Comparison of ENCODE assay signal across 29 cellular contexts in genomic region chr4:174912919-174913543, GRCh38. TPM values are rescaled to one million over a fixed set of nuclear protein-coding genes. Genes with fewer than 3 reads are reported as not detected.
"Had no signal": no experiment of that assay in that cellular context is flagged by ENCODE, and none has a peak within 500 bp of the region (broad histone marks: within the 10 kb centered on the region; RNA-seq: fewer than 3 reads in every experiment).

No MANE protein-coding gene starts in this region.

- H3K4me1 ChIP-seq: Peyer's patch, SJCRH30 had no signal

- H3K27me3 ChIP-seq: Peyer's patch, SJCRH30 had no signal

- DNase-seq: KBM-7, NCI-H1092, NCI-H1105 treated with DMSO at 0.1 percent for 48 hours, NCI-H1417 treated with DMSO at 0.1 percent for 48 hours, NCI-H146, NCI-H1694 treated with DMSO at 0.1 percent for 48 hours, NCI-H1930, NCI-H2081, NCI-H2107, NCI-H2171, NCI-H226, NCI-H446, NCI-H510A, NCI-H524 treated with DMSO at 0.1 percent for 48 hours, NCI-H69, NCI-H774, OCI-M1, PC-9, Peyer's patch, SHP77 treated with DMSO at 0.1 percent for 48 hours, SJCRH30, T-cell had no signal

- H3K27ac Mint-ChIP-seq: T-cell; T-helper 1 cell treated with Interleukin-12 subunit alpha and Interleukin-12 subunit beta and Interleukin-4 antibody, amounts not matched to agents 30 μg/mL and 1 μg/mL, for 36 hours had no signal

- H3K27me3 Mint-ChIP-seq: T-cell had no signal

- H3K9me3 ChIP-seq: SJCRH30 had no signal

- H2AFZ ChIP-seq: PC-9 had no signal

- H3K4me3 ChIP-seq: PC-9, Peyer's patch, SJCRH30 had no signal

- H3K36me3 Mint-ChIP-seq: T-cell had no signal

- H3K36me3 ChIP-seq: Peyer's patch, SJCRH30 had no signal

- H3K4me2 ChIP-seq: PC-9 had no signal

- H3K27ac ChIP-seq: PC-9, Peyer's patch, SJCRH30 had no signal

- H3K4me3 Mint-ChIP-seq: T-cell; T-helper 1 cell treated with Interleukin-12 subunit alpha and Interleukin-12 subunit beta and Interleukin-4 antibody, amounts not matched to agents 30 μg/mL and 1 μg/mL, for 36 hours had no signal

- H3K4me1 Mint-ChIP-seq: T-cell had no signal

- H3K9me3 Mint-ChIP-seq: T-helper 1 cell treated with Interleukin-12 subunit alpha and Interleukin-12 subunit beta and Interleukin-4 antibody, amounts not matched to agents 30 μg/mL and 1 μg/mL, for 36 hours had no signal

- ATAC-seq: Right ventricle myocardium inferior, SK-N-SH treated with all-trans-retinoic acid at 6 μM for 48 hours, T-cell had no signal

RNA-seq across cellular contexts. Expression of gene ADAM29, which starts 5.1 kb away (rescaled TPM):
- total RNA-seq: HT1080, LHCN-M2, MCF 10A, PC-9, Peyer's patch, Right ventricle myocardium inferior, RPMI7951, SJCRH30, T-cell had no signal
